ENCODE assay signal across 14 cellular contexts in the genomic region with DNA sequence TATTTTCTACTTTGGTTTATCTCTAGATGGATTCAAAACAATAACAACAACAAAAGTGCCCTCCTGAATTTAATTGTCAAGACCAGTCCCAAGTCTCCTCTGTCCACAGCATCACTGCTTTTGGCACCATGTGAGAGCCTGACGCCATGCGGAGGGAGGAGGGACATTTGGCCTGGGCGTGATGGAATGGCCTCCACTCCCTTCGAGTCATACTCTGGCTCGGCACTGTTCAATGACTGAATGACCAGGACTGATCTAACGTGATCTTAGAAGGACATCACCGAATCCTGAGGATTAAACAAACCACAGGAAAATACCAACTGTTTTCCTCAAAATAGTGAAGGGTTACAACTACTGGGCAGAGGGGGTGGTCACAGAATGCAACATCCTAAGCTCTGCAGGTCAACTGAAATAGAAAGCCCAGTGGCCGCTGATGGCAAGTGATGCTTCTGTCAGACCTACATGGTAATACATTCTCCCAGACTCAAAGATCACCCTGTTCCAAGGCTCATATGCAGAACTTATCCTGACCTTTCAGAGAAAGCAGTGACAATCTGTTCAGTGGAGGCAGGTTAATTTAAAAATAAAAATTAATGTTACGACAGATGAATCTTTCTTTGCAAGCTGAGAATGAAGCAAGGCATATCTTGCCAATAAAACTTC. TPM values are rescaled to one million over a fixed set of nuclear protein-coding genes. Genes with fewer than 3 reads are reported as not detected.
DNase-seq lines count a peak whose midpoint lies in the region; ATAC-seq and TF ChIP-seq lines count a peak whose summit lies in the region.
"Had no signal": no experiment of that assay in that cellular context is flagged by ENCODE, and none has a peak within 500 bp of the region (broad histone marks: within the 10 kb centered on the region; RNA-seq: fewer than 3 reads in every experiment).

No MANE protein-coding gene starts in this region.

- H3K9ac ChIP-seq in smooth muscle cell (ENCODE audit: low read depth) = peak overlapping the region; percentile 1

- peaks cover 79% of the 10 kb centered on the region for H3K79me2 ChIP-seq in smooth muscle cell (ENCODE audit: low read depth)

- H3K36me3 Mint-ChIP-seq in T-helper 2 cell treated with Interferon-gamma antibody and Interleukin-4, amounts not matched to agents 5 μg/mL and 100 μg/mL, for 36 hours (ENCODE audit: low read depth) = peaks cover 46% of the 10 kb centered on the region

- H3K27me3 ChIP-seq in right cardiac atrium (ENCODE audit: control insufficient read depth, insufficient read depth) (no peaks in the 10 kb centered on the region), smooth muscle cell (ENCODE audit: low read depth) (no peaks in the 10 kb centered on the region), spleen (replicated peaks in 1 of 7) (no peaks in the 10 kb centered on the region), BE2C (no peaks in the 10 kb centered on the region)

- no peaks in the 10 kb centered on the region for H3K27me3 Mint-ChIP-seq in T-helper 2 cell treated with Interferon-gamma antibody and Interleukin-4, amounts not matched to agents 5 μg/mL and 100 μg/mL, for 36 hours (ENCODE audit: low read depth)

- H3K9me3 ChIP-seq in right cardiac atrium (ENCODE audit: control insufficient read depth, low read length) = no peaks in the 10 kb centered on the region
- no peaks in the 10 kb centered on the region for H3K9me3 ChIP-seq in smooth muscle cell (replicated peaks; ENCODE audit: low read depth)
- no peaks in the 10 kb centered on the region for H3K9me3 ChIP-seq in spleen
- H3K9me3 ChIP-seq in BE2C = no peaks in the 10 kb centered on the region

- H3K4me3 ChIP-seq in astrocyte of the spinal cord (ENCODE audit: low read depth, low read length) (no peak overlapping the region), right cardiac atrium (ENCODE audit: low read length) (no peak overlapping the region), smooth muscle cell (no peak overlapping the region), spleen (no peak overlapping the region), BE2C (ENCODE audit: low read depth, low read length) (no peak overlapping the region)

- peak; percentile 82 to 83 for ATAC-seq in right cardiac atrium

- peaks cover 86% of the 10 kb centered on the region for H4K20me1 ChIP-seq in smooth muscle cell (ENCODE audit: low read depth)

- intact Hi-C loops in right cardiac atrium (cut with DNase I) = no loop called here
- intact Hi-C loops in spleen (cut with DNase I; ENCODE audit: low total_unique reads) = no loop called here

- H2AFZ ChIP-seq in smooth muscle cell (ENCODE audit: low read depth) = no peak overlapping the region

- peaks cover 60% of the 10 kb centered on the region for H3F3A ChIP-seq in smooth muscle cell (ENCODE audit: low read depth)

- H3K27ac ChIP-seq in right cardiac atrium (ENCODE audit: low read length) (no peak overlapping the region), smooth muscle cell (ENCODE audit: low read depth) (peak overlapping the region; percentile 76), spleen (peak overlapping the region in 2 of 8 donors; percentile 2 to 4)
- H3K27ac ChIP-seq: 22Rv1 had no signal

- H3K27ac Mint-ChIP-seq in T-helper 2 cell treated with Interferon-gamma antibody and Interleukin-4, amounts not matched to agents 5 μg/mL and 100 μg/mL, for 36 hours = peak overlapping the region; percentile 15
- H3K27ac Mint-ChIP-seq: T-helper 1 cell treated with Interleukin-12 subunit alpha and Interleukin-12 subunit beta and Interleukin-4 antibody, amounts not matched to agents 30 μg/mL and 1 μg/mL, for 36 hours had no signal

- in situ Hi-C loops in astrocyte of the spinal cord (cut with HindIII; ENCODE audit: low sequenced_read_pairs) = no loop called here

- H3K9me3 Mint-ChIP-seq in T-helper 2 cell treated with Interferon-gamma antibody and Interleukin-4, amounts not matched to agents 5 μg/mL and 100 μg/mL, for 36 hours = no peaks in the 10 kb centered on the region
- H3K9me3 Mint-ChIP-seq: T-helper 1 cell treated with Interleukin-12 subunit alpha and Interleukin-12 subunit beta and Interleukin-4 antibody, amounts not matched to agents 30 μg/mL and 1 μg/mL, for 36 hours had no signal

- no peak overlapping the region for H3K4me3 Mint-ChIP-seq in T-helper 2 cell treated with Interferon-gamma antibody and Interleukin-4, amounts not matched to agents 5 μg/mL and 100 μg/mL, for 36 hours
- H3K4me3 Mint-ChIP-seq: T-helper 1 cell treated with Interleukin-12 subunit alpha and Interleukin-12 subunit beta and Interleukin-4 antibody, amounts not matched to agents 30 μg/mL and 1 μg/mL, for 36 hours had no signal

- 58% methylated on average over 9 of the region's 9 CpGs for WGBS in right cardiac atrium
- 36% methylated on average over 9 of the region's 9 CpGs for WGBS in smooth muscle cell (ENCODE audit: low lambda C conversion rate)
- 81 to 90% (median 88%) methylated on average over 9 of the region's 9 CpGs for WGBS in spleen, 5 donors

- peaks cover 2% of the 10 kb centered on the region for H3K36me3 ChIP-seq in smooth muscle cell (ENCODE audit: low read depth)
- H3K36me3 ChIP-seq in spleen = peaks cover 0 to 99% (median 63%) of the 10 kb centered on the region in 6 donors
- H3K36me3 ChIP-seq in BE2C = peaks cover 34% of the 10 kb centered on the region

- H3K4me1 Mint-ChIP-seq in T-helper 2 cell treated with Interferon-gamma antibody and Interleukin-4, amounts not matched to agents 5 μg/mL and 100 μg/mL, for 36 hours (ENCODE audit: low read depth) = peaks cover 24% of the 10 kb centered on the region

- TF ChIP-seq POLR2A in spleen (IDR thresholded peaks at IDR 0.05) = no peak

- DNase-seq in T-helper 2 cell treated with Interferon-gamma antibody and Interleukin-4, amounts not matched to agents 5 μg/mL and 100 μg/mL, for 36 hours (ENCODE audit: low spot score) = no peak
- no peak for DNase-seq in T-helper 2 cell
- DNase-seq in astrocyte of the spinal cord (ENCODE audit: low read depth, low spot score) = peak; percentile 25
- DNase-seq in right cardiac atrium = peak; percentile 63 to 80 (median 72)
- no peak for DNase-seq in smooth muscle cell (lab: John Stamatoyannopoulos, UW; ENCODE audit: unreplicated experiment)
- no peak for DNase-seq in spleen
- no peak for DNase-seq in UCSD-AML1 (lab: John Stamatoyannopoulos, UW; ENCODE audit: unreplicated experiment)
- DNase-seq in BE2C = no peak
- DNase-seq: activated CD4-positive, alpha-beta T cell treated with anti-CD3 and anti-CD28 coated beads, Interleukin-2, amount 50 U/mL, for 1 hour; NCI-H2081 treated with DMSO at 0.1 percent for 48 hours; stimulated activated naive CD4-positive, alpha-beta T cell had no signal

- peak overlapping the region; percentile 58 for H3K4me2 ChIP-seq in smooth muscle cell

- H3K4me1 ChIP-seq in right cardiac atrium (ENCODE audit: control insufficient read depth, insufficient read depth, low read length) (peaks cover 8% of the 10 kb centered on the region), smooth muscle cell (ENCODE audit: low read depth) (peaks cover 54% of the 10 kb centered on the region), spleen (peaks cover 0 to 77% (median 46%) of the 10 kb centered on the region in 6 donors), BE2C (no peaks in the 10 kb centered on the region; the same call in 1 of the 2 replicates)

- no peak for TF ChIP-seq CTCF in astrocyte of the spinal cord (IDR thresholded peaks at IDR 0.05; ENCODE audit: low read depth, low read length)
- TF ChIP-seq CTCF in smooth muscle cell (IDR thresholded peaks at IDR 0.05; ENCODE audit: borderline replicate concordance, insufficient read depth, poor library complexity, severe bottlenecking) = no peak
- no peak for TF ChIP-seq CTCF in spleen (IDR thresholded peaks at IDR 0.05 in 8 of 11, conservative IDR thresholded peaks at IDR 0.05 in 3 of 11)
- no peak for TF ChIP-seq CTCF in BE2C (IDR thresholded peaks at IDR 0.05; ENCODE audit: low read depth, low read length)

RNA-seq across cellular contexts. Expression of a gene that starts 19.1 kb away (rescaled TPM):
- 10 to 100 TPM; 52.0 to 63.7 (median 61.1) TPM for total RNA-seq in right cardiac atrium
- 50.0 TPM for polyA plus RNA-seq in right cardiac atrium
- 50.1 and 53.9 TPM in 2 replicates for total RNA-seq in smooth muscle cell
- 92.5 and 98.7 TPM in 2 replicates for polyA plus RNA-seq in smooth muscle cell
- 10 to 100 TPM; 77.6 to 94.7 (median 87.6) TPM for total RNA-seq in spleen
- polyA plus RNA-seq in spleen = 10 to 100 TPM; 36.9 to 66.4 (median 62.4) TPM
- polyA plus RNA-seq in BE2C (2012; ENCODE audit: insufficient read depth, insufficient read length, low read depth) = 78.8 TPM

RNA-seq across cellular contexts. Expression of a gene that starts 38.9 kb away (rescaled TPM):
- total RNA-seq in right cardiac atrium (1 to 10 TPM; 3.6 to 4.1 (median 3.9) TPM), smooth muscle cell (20.5 and 23.8 TPM in 2 replicates), spleen (1 to 10 TPM; 3.2 to 5.6 (median 4.3) TPM)
- polyA plus RNA-seq in right cardiac atrium (2.8 TPM), smooth muscle cell (32.3 and 33.2 TPM in 2 replicates), spleen (1 to 10 TPM in 2 of 3 donors, under 1 TPM in 1; 0.98 to 2.3 (median 1.7) TPM)
- polyA plus RNA-seq in BE2C (2012; ENCODE audit: insufficient read depth, insufficient read length, low read depth) = 0.26 TPM
- total RNA-seq: MCF 10A had no signal

Comparison
In these comparisons a context has a peak if more than half of its experiments do, and no peak if none do; other contexts are left out.
1. DNase-seq: peak in astrocyte of the spinal cord (single experiment) and right cardiac atrium (3 of 3); none in T-helper 2 cell treated with Interferon-gamma antibody and Interleukin-4, amounts not matched to agents 5 μg/mL and 100 μg/mL, for 36 hours (single experiment), T-helper 2 cell (0 of 5), smooth muscle cell (single experiment), spleen (single experiment), UCSD-AML1 (single experiment) and BE2C (single experiment).